In the genomic region with DNA sequence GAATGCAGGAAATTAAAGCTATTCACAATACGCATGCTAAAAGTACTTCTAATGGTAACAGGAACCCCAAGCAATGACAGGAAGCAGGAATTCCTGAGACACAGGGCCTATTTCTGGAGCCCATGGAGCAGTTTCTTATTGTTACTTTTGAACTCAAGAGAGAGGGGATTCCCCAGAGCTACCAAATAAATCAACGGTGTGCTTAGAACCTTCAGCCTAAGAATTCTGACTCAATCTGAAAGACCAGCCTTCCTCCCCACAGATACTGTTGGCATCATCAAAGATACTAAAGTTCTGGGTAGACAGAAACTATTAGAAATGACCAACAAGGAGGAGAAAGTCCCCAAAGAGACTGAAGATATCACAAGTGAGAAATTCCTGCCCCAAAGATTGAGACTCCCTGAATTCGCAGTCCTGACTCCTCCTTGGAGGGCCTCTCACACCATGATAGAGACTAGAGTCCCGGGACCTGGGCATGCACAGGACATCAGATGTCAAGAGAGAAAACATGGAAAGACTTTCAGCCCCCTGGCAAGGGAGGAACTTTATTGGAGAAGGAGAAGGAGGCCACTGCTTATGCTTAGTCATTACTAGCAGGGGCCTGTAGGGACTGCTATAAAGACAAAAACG, we compare ENCODE assay signal across 9 cellular contexts. TPM values are rescaled to one million over a fixed set of nuclear protein-coding genes. Genes with fewer than 3 reads are reported as not detected.
DNase-seq lines count a peak whose midpoint lies in the region; ATAC-seq and TF ChIP-seq lines count a peak whose summit lies in the region.
"Had no signal": no experiment of that assay in that cellular context is flagged by ENCODE, and none has a peak within 500 bp of the region (broad histone marks: within the 10 kb centered on the region; RNA-seq: fewer than 3 reads in every experiment).

No MANE protein-coding gene starts in this region.

- H3K36me3 ChIP-seq in heart left ventricle: peaks cover 0 to 53% (median 21%) of the 10 kb centered on the region in 9 donors

- WGBS in heart left ventricle, 4 donors: 46 to 59% (median 53%) methylated on average over 5 of the region's 5 CpGs

- peaks cover 19 to 98% (median 78%) of the 10 kb centered on the region in 12 donors for H3K4me1 ChIP-seq in heart left ventricle

- no peak overlapping the region for H3K4me3 ChIP-seq in heart left ventricle
- H3K4me3 ChIP-seq: PC-9 had no signal

- peak in 3 of 4 donors; percentile 4 to 62 (median 8) for ATAC-seq in heart left ventricle
- ATAC-seq in left cardiac atrium: no peak
- peak; percentile 83 for ATAC-seq in GM21723 (IDR thresholded peaks at IDR 0.05; ENCODE audit: unreplicated experiment)
- peak; percentile 74 for ATAC-seq in HG03457 (IDR thresholded peaks at IDR 0.05; ENCODE audit: unreplicated experiment)
- peak; percentile 79 for ATAC-seq in stimulated activated naive CD8-positive, alpha-beta T cell treated with anti-CD3 and anti-CD28 coated beads, Interleukin-15, Interleukin-2, amounts not matched to agents 100 U/mL and 50 U/mL, for 24 hours
- no peak for ATAC-seq in GM19324 (IDR thresholded peaks at IDR 0.05; ENCODE audit: low FRiP score, unreplicated experiment)

- intact Hi-C loops in heart left ventricle (cut with DNase I) (loop anchor here in 2 of 10 donors (5.0 kb wide), 1 partner anchor 45 kb away; the partner anchor contains the start of gene NID2 (in 2 of the 2)), left cardiac atrium (cut with DNase I) (no loop called here)

- no peaks in the 10 kb centered on the region for H3K27me3 ChIP-seq in heart left ventricle

- DNase-seq in heart left ventricle (peak in 1 of 5 donors; percentile 37), left cardiac atrium (no peak), cortex of kidney (lab: John Stamatoyannopoulos, UW) (no peak), NCI-H1436 (lab: John Stamatoyannopoulos, UW) (no peak)
- no peak for DNase-seq in stimulated activated naive CD8-positive, alpha-beta T cell treated with anti-CD3 and anti-CD28 coated beads, Interleukin-15, Interleukin-2, amounts not matched to agents 100 U/mL and 50 U/mL, for 24 hours
- DNase-seq: PC-9 had no signal

- no peaks in the 10 kb centered on the region for H3K9me3 ChIP-seq in heart left ventricle

- peak overlapping the region in 9 of 12 donors; percentile 23 to 76 (median 63) for H3K27ac ChIP-seq in heart left ventricle
- H3K27ac ChIP-seq: PC-9 had no signal

- no peak for TF ChIP-seq POLR2A in heart left ventricle (IDR thresholded peaks at IDR 0.05)

- TF ChIP-seq CTCF in heart left ventricle (IDR thresholded peaks at IDR 0.05): no peak

RNA-seq across cellular contexts. Expression of gene RTRAF, which starts 32.7 kb away (rescaled TPM):
- total RNA-seq in heart left ventricle: 100 to 1,000 TPM in 7 of 9 donors, 10 to 100 TPM in 2; 72.9 to 260 (median 193) TPM
- polyA plus RNA-seq in heart left ventricle: 100 to 1,000 TPM; 163 to 272 TPM
- 100 to 1,000 TPM; 172 to 187 TPM for total RNA-seq in left cardiac atrium

RNA-seq across cellular contexts. Expression of gene NID2, which starts 46.8 kb away (rescaled TPM):
- total RNA-seq in heart left ventricle (10 to 100 TPM; 32.0 to 77.4 (median 40.9) TPM), left cardiac atrium (10 to 100 TPM; 29.4 to 42.1 TPM)
- 10 to 100 TPM; 17.3 to 18.8 TPM for polyA plus RNA-seq in heart left ventricle

Comparison
In these comparisons a context has a peak if more than half of its experiments do, and no peak if none do; other contexts are left out.
1. ATAC-seq: peak in heart left ventricle (3 of 4), GM21723 (single experiment), HG03457 (single experiment) and stimulated activated naive CD8-positive, alpha-beta T cell treated with anti-CD3 and anti-CD28 coated beads, Interleukin-15, Interleukin-2, amounts not matched to agents 100 U/mL and 50 U/mL, for 24 hours (single experiment); none in left cardiac atrium (0 of 2) and GM19324 (single experiment).